Comparison of ENCODE assay signal across 16 cellular contexts in genomic region chr10:97960269-97960869, GRCh38.
DNase-seq lines count a peak whose midpoint lies in the region; ATAC-seq and TF ChIP-seq lines count a peak whose summit lies in the region.
"Had no signal": no experiment of that assay in that cellular context is flagged by ENCODE, and none has a peak within 500 bp of the region (broad histone marks: within the 10 kb centered on the region; RNA-seq: fewer than 3 reads in every experiment).

No MANE protein-coding gene starts in this region.

- no peak for TF ChIP-seq POLR2A in HCT116 (IDR thresholded peaks at IDR 0.05; ENCODE audit: borderline replicate concordance, extremely low read depth, insufficient read depth, insufficient read length)

- H3K9me2 ChIP-seq in HCT116 (ENCODE audit: insufficient read depth), result no peaks in the 10 kb centered on the region

- H3K79me2 ChIP-seq in HCT116 (ENCODE audit: insufficient read depth, low read length), result no peaks in the 10 kb centered on the region
- H3K79me2 ChIP-seq in mesendoderm (ENCODE audit: control insufficient read depth, insufficient read depth, low read length), result no peaks in the 10 kb centered on the region

- no peak overlapping the region for H4K8ac ChIP-seq in mesendoderm (ENCODE audit: low read depth, low read length)

- no peak overlapping the region for H2BK15ac ChIP-seq in mesendoderm (replicated peaks; ENCODE audit: low read depth)

- no peak overlapping the region for H2BK120ac ChIP-seq in mesendoderm (ENCODE audit: low read depth, low read length)

- H3K27ac ChIP-seq in HCT116 (ENCODE audit: low read depth, low read length), result no peak overlapping the region
- H3K27ac ChIP-seq in mesendoderm (ENCODE audit: low read depth, low read length), result no peak overlapping the region
- H3K27ac ChIP-seq: BLaER1 had no signal

- no peaks in the 10 kb centered on the region for H3K36me3 Mint-ChIP-seq in activated T-helper 2 cell treated with anti-CD3 and anti-CD28 coated beads, Interferon-gamma antibody, Interleukin-2, Interleukin-4, amounts not matched to agents 10 μg/mL and 5 μg/mL and 100 μg/mL, durations not matched to agents 14 hours and 24 hours and 36 hours (ENCODE audit: low read depth)
- H3K36me3 Mint-ChIP-seq: CD4-positive, CD25-positive, alpha-beta regulatory T cell had no signal

- intact Hi-C loops in HCT116 (cut with micrococcal nuclease), result no loop called here
- intact Hi-C loops in activated T-helper 2 cell treated with anti-CD3 and anti-CD28 coated beads, Interferon-gamma antibody, Interleukin-2, Interleukin-4, amounts not matched to agents 10 μg/mL and 5 μg/mL and 100 μg/mL, durations not matched to agents 14 hours and 24 hours and 36 hours (cut with micrococcal nuclease), result no loop called here

- H3K27me3 Mint-ChIP-seq in activated T-helper 2 cell treated with anti-CD3 and anti-CD28 coated beads, Interferon-gamma antibody, Interleukin-2, Interleukin-4, amounts not matched to agents 10 μg/mL and 5 μg/mL and 100 μg/mL, durations not matched to agents 14 hours and 24 hours and 36 hours (ENCODE audit: low read depth), result peaks cover 6% of the 10 kb centered on the region

- no peak overlapping the region for H3K18ac ChIP-seq in mesendoderm (ENCODE audit: low read length)

- in situ Hi-C loops in ACHN (cut with HindIII; ENCODE audit: low pct_ligation_motif_present, low pct_unique_long_range_greater_than_20kb, low sequenced_read_pairs), result no loop called here

- H3K4me2 ChIP-seq in HCT116 (ENCODE audit: low read length) (no peak overlapping the region), mesendoderm (ENCODE audit: low read length) (no peak overlapping the region)
- H3K4me2 ChIP-seq: BLaER1 had no signal

- CTCF ChIA-PET in HCT116 (lab: Charles Lee), result no interaction called here

- no peak overlapping the region for H2AFZ ChIP-seq in HCT116 (ENCODE audit: low read depth, low read length, poor library complexity, severe bottlenecking)

- no peak for TF ChIP-seq RAD21 in HCT116 (IDR thresholded peaks at IDR 0.05; ENCODE audit: low read depth)

- TF ChIP-seq CTCF in HCT116 (IDR thresholded peaks at IDR 0.05 in 2 of 3, conservative IDR thresholded peaks at IDR 0.05 in 1 of 3; ENCODE audit: borderline replicate concordance in 1 of 3, insufficient read depth in 1 of 3, low read depth in 2 of 3, low read length in 2 of 3), result no peak

- H3K4me3 Mint-ChIP-seq in activated T-helper 2 cell treated with anti-CD3 and anti-CD28 coated beads, Interferon-gamma antibody, Interleukin-2, Interleukin-4, amounts not matched to agents 10 μg/mL and 5 μg/mL and 100 μg/mL, durations not matched to agents 14 hours and 24 hours and 36 hours (ENCODE audit: low read depth), result no peak overlapping the region
- H3K4me3 Mint-ChIP-seq: CD4-positive, CD25-positive, alpha-beta regulatory T cell; H9; HFFc6 had no signal

- no CpG with 5 or more reads among the region's 3 CpGs for WGBS in mesendoderm (ENCODE audit: extremely low coverage, insufficient coverage, low lambda C conversion rate)

- peak; percentile 5 for DNase-seq in ACHN
- DNase-seq in HCT116 (ENCODE audit: low read depth, low spot score), result no peak
- peak; percentile 1 for DNase-seq in amniotic epithelial cell (ENCODE audit: low read depth)
- DNase-seq in mesendoderm, result peak; percentile 8
- no peak for DNase-seq in activated T-helper 2 cell treated with anti-CD3 and anti-CD28 coated beads, Interferon-gamma antibody, Interleukin-2, Interleukin-4, amounts not matched to agents 10 μg/mL and 5 μg/mL and 100 μg/mL, durations not matched to agents 14 hours and 24 hours and 36 hours (ENCODE audit: low spot score)
- DNase-seq in NCI-H524 treated with DMSO at 0.1 percent for 48 hours (lab: John Stamatoyannopoulos, UW), result no peak
- no peak for DNase-seq in DMS79 (lab: John Stamatoyannopoulos, UW)
- DNase-seq: AML-193; CD4-positive, CD25-positive, alpha-beta regulatory T cell; DMS53; GOT3; H9; HFFc6; KBM-7 had no signal

- H3K27ac Mint-ChIP-seq in activated T-helper 2 cell treated with anti-CD3 and anti-CD28 coated beads, Interferon-gamma antibody, Interleukin-2, Interleukin-4, amounts not matched to agents 10 μg/mL and 5 μg/mL and 100 μg/mL, durations not matched to agents 14 hours and 24 hours and 36 hours, result no peak overlapping the region
- H3K27ac Mint-ChIP-seq: CD4-positive, CD25-positive, alpha-beta regulatory T cell; H9; HFFc6 had no signal

- H3K4ac ChIP-seq in mesendoderm (ENCODE audit: low read depth, low read length), result no peak overlapping the region

- H3K27me3 ChIP-seq in HCT116 (ENCODE audit: insufficient read depth, low read length), result peaks cover 95% of the 10 kb centered on the region
- H3K27me3 ChIP-seq in mesendoderm (ENCODE audit: insufficient read depth, low read length, poor library complexity), result no peaks in the 10 kb centered on the region
- H3K27me3 ChIP-seq: BLaER1 had no signal

- H3K56ac ChIP-seq in mesendoderm (ENCODE audit: low read length), result no peak overlapping the region

- H3K4me1 Mint-ChIP-seq in activated T-helper 2 cell treated with anti-CD3 and anti-CD28 coated beads, Interferon-gamma antibody, Interleukin-2, Interleukin-4, amounts not matched to agents 10 μg/mL and 5 μg/mL and 100 μg/mL, durations not matched to agents 14 hours and 24 hours and 36 hours (ENCODE audit: low read depth), result no peaks in the 10 kb centered on the region
- H3K4me1 Mint-ChIP-seq: CD4-positive, CD25-positive, alpha-beta regulatory T cell had no signal

- H2BK5ac ChIP-seq in mesendoderm (ENCODE audit: low read length), result no peak overlapping the region

- no peaks in the 10 kb centered on the region for H3K4me1 ChIP-seq in HCT116 (ENCODE audit: control insufficient read depth in 1 of 2, insufficient read depth in 2 of 2, low read length in 2 of 2)
- no peaks in the 10 kb centered on the region for H3K4me1 ChIP-seq in mesendoderm (ENCODE audit: control insufficient read depth, low read depth, low read length)
- H3K4me1 ChIP-seq: BLaER1 had no signal

- no peaks in the 10 kb centered on the region for H3K9me3 ChIP-seq in HCT116 (ENCODE audit: control insufficient read depth in 1 of 2, insufficient read depth in 1 of 2, low read depth in 1 of 2, low read length in 2 of 2)
- H3K9me3 ChIP-seq: BLaER1 had no signal

- RAD21 ChIA-PET in HCT116 (lab: Charles Lee; ENCODE audit: low non-redundant PET in 1 of 2, low total read pairs in 2 of 2, uncharacterized antibody in 2 of 2, unreplicated experiment in 2 of 2), result no interaction called here

- H3K4me3 ChIP-seq in HCT116 (replicated peaks in 1 of 2; ENCODE audit: low read depth in 1 of 2, low read length in 2 of 2) (no peak overlapping the region), mesendoderm (ENCODE audit: low read length) (no peak overlapping the region)
- H3K4me3 ChIP-seq: BLaER1 had no signal

- no peaks in the 10 kb centered on the region for H3K9me3 Mint-ChIP-seq in activated T-helper 2 cell treated with anti-CD3 and anti-CD28 coated beads, Interferon-gamma antibody, Interleukin-2, Interleukin-4, amounts not matched to agents 10 μg/mL and 5 μg/mL and 100 μg/mL, durations not matched to agents 14 hours and 24 hours and 36 hours
- H3K9me3 Mint-ChIP-seq: H9, HFFc6 had no signal

- H4K5ac ChIP-seq in mesendoderm (ENCODE audit: low read length), result no peak overlapping the region

- H3K23ac ChIP-seq in mesendoderm (ENCODE audit: low read length), result no peak overlapping the region

- no peaks in the 10 kb centered on the region for H3K36me3 ChIP-seq in HCT116 (ENCODE audit: control insufficient read depth in 1 of 2, insufficient read depth in 2 of 2, low read length in 2 of 2)
- H3K36me3 ChIP-seq in mesendoderm (ENCODE audit: control insufficient read depth, insufficient read depth, low read length), result no peaks in the 10 kb centered on the region
- H3K36me3 ChIP-seq: BLaER1 had no signal

- no peak for ATAC-seq in HCT116
- ATAC-seq in GM18511 (IDR thresholded peaks at IDR 0.05; ENCODE audit: unreplicated experiment), result no peak

- H4K20me1 ChIP-seq in HCT116 (ENCODE audit: insufficient read depth), result no peaks in the 10 kb centered on the region
- H4K20me1 ChIP-seq: BLaER1 had no signal

- no peak overlapping the region for H2AK5ac ChIP-seq in mesendoderm (ENCODE audit: low read length)

- POLR2A ChIA-PET in HCT116 (lab: Charles Lee), result no interaction called here

- no TSS peak for BruUV-seq in HCT116 (replicated peaks; lab: Mats Ljungman, UMichigan)

- no peaks in the 10 kb centered on the region for H3K79me1 ChIP-seq in mesendoderm (ENCODE audit: low read length)

- H3K9ac ChIP-seq in HCT116 (ENCODE audit: low read length) (no peak overlapping the region), mesendoderm (ENCODE audit: low read length) (no peak overlapping the region)
- H3K9ac ChIP-seq: BLaER1 had no signal

TF ChIP-seq in HCT116, 20 proteins besides CTCF, POLR2A, EP300 and RAD21:
- TF ChIP-seq SP1 (IDR thresholded peaks at IDR 0.05; ENCODE audit: low read depth) (no peak), POLR2AphosphoS5 (IDR thresholded peaks at IDR 0.05; ENCODE audit: low read depth, low read length) (no peak), REST (IDR thresholded peaks at IDR 0.05; ENCODE audit: low read depth) (peak; percentile 56), EZH2phosphoT487 (IDR thresholded peaks at IDR 0.05; ENCODE audit: borderline replicate concordance) (no peak), SIN3A (IDR thresholded peaks at IDR 0.05; ENCODE audit: low read depth) (no peak)

Comparison
In these comparisons a context has a peak if more than half of its experiments do, and no peak if none do; other contexts are left out.
1. DNase-seq: peak in ACHN (single experiment), amniotic epithelial cell (single experiment) and mesendoderm (single experiment); none in HCT116 (single experiment), activated T-helper 2 cell treated with anti-CD3 and anti-CD28 coated beads, Interferon-gamma antibody, Interleukin-2, Interleukin-4, amounts not matched to agents 10 μg/mL and 5 μg/mL and 100 μg/mL, durations not matched to agents 14 hours and 24 hours and 36 hours (single experiment), NCI-H524 treated with DMSO at 0.1 percent for 48 hours (single experiment) and DMS79 (single experiment).